ENCODE assay signal across 16 cellular contexts in genomic region chr10:125032474-125032873, GRCh38.
"Had no signal": no experiment of that assay in that cellular context is flagged by ENCODE, and none has a peak within 500 bp of the region (broad histone marks: within the 10 kb centered on the region; RNA-seq: fewer than 3 reads in every experiment).

No MANE protein-coding gene starts in this region.

- H3K4me1 Mint-ChIP-seq: activated CD8-positive, alpha-beta memory T cell treated with anti-CD3 and anti-CD28 coated beads, Interleukin-2, amount 10 ng/mL, durations not matched to agents 7 days and 5 days; activated naive CD4-positive, alpha-beta T cell treated with anti-CD3 and anti-CD28 coated beads, Interleukin-2, amount 10 ng/mL, durations not matched to agents 7 days and 5 days; stimulated activated effector memory CD8-positive, alpha-beta T cell treated with anti-CD3 and anti-CD28 coated beads, Interleukin-12 subunit alpha, Interleukin-12 subunit beta, amount 100 ng/mL, for 72 hours had no signal

- H3K9me3 Mint-ChIP-seq: activated naive CD4-positive, alpha-beta T cell treated with anti-CD3 and anti-CD28 coated beads, Interleukin-2, amount 10 ng/mL, durations not matched to agents 7 days and 5 days; stimulated activated effector memory CD8-positive, alpha-beta T cell treated with anti-CD3 and anti-CD28 coated beads, Interleukin-12 subunit alpha, Interleukin-12 subunit beta, amount 100 ng/mL, for 72 hours had no signal

- ATAC-seq: activated CD8-positive, alpha-beta memory T cell treated with anti-CD3 and anti-CD28 coated beads, Interleukin-2, amount 10 ng/mL, durations not matched to agents 7 days and 5 days; left lobe of liver; stimulated activated effector memory CD8-positive, alpha-beta T cell treated with anti-CD3 and anti-CD28 coated beads, Interleukin-12 subunit alpha, Interleukin-12 subunit beta, amount 100 ng/mL, for 72 hours had no signal

- H3K36me3 ChIP-seq: thoracic aorta, uterus had no signal

- H3K4me3 ChIP-seq: cardiac muscle cell, psoas muscle, thoracic aorta, uterus had no signal

- H3K4me1 ChIP-seq: uterus had no signal

- DNase-seq: activated CD4-positive, alpha-beta T cell treated with anti-CD3 and anti-CD28 coated beads, Interleukin-2, amount 50 U/mL, for 48 hours; activated CD8-positive, alpha-beta memory T cell treated with anti-CD3 and anti-CD28 coated beads, Interleukin-2, amount 10 ng/mL, durations not matched to agents 7 days and 5 days; activated naive CD4-positive, alpha-beta T cell treated with anti-CD3 and anti-CD28 coated beads, Interleukin-2, amount 10 ng/mL, durations not matched to agents 7 days and 5 days; activated T-cell treated with anti-CD3 and anti-CD28 coated beads, Interleukin-2, amount 50 U/mL, for 1 hour; erythroblast; islet precursor cell; naive B cell; occipital lobe; psoas muscle; T-helper 1 cell had no signal

- H3K4me3 Mint-ChIP-seq: activated CD8-positive, alpha-beta memory T cell treated with anti-CD3 and anti-CD28 coated beads, Interleukin-2, amount 10 ng/mL, durations not matched to agents 7 days and 5 days; activated naive CD4-positive, alpha-beta T cell treated with anti-CD3 and anti-CD28 coated beads, Interleukin-2, amount 10 ng/mL, durations not matched to agents 7 days and 5 days; naive B cell; stimulated activated effector memory CD8-positive, alpha-beta T cell treated with anti-CD3 and anti-CD28 coated beads, Interleukin-12 subunit alpha, Interleukin-12 subunit beta, amount 100 ng/mL, for 72 hours had no signal

- H3K27ac ChIP-seq: cardiac muscle cell, psoas muscle, thoracic aorta, uterus, VCaP had no signal

- H3K27ac Mint-ChIP-seq: activated CD8-positive, alpha-beta memory T cell treated with anti-CD3 and anti-CD28 coated beads, Interleukin-2, amount 10 ng/mL, durations not matched to agents 7 days and 5 days; activated naive CD4-positive, alpha-beta T cell treated with anti-CD3 and anti-CD28 coated beads, Interleukin-2, amount 10 ng/mL, durations not matched to agents 7 days and 5 days; naive B cell; stimulated activated effector memory CD8-positive, alpha-beta T cell treated with anti-CD3 and anti-CD28 coated beads, Interleukin-12 subunit alpha, Interleukin-12 subunit beta, amount 100 ng/mL, for 72 hours had no signal

- H3K9me3 ChIP-seq: psoas muscle, thoracic aorta, uterus had no signal

- H3K36me3 Mint-ChIP-seq: activated CD8-positive, alpha-beta memory T cell treated with anti-CD3 and anti-CD28 coated beads, Interleukin-2, amount 10 ng/mL, durations not matched to agents 7 days and 5 days; activated naive CD4-positive, alpha-beta T cell treated with anti-CD3 and anti-CD28 coated beads, Interleukin-2, amount 10 ng/mL, durations not matched to agents 7 days and 5 days; naive B cell; stimulated activated effector memory CD8-positive, alpha-beta T cell treated with anti-CD3 and anti-CD28 coated beads, Interleukin-12 subunit alpha, Interleukin-12 subunit beta, amount 100 ng/mL, for 72 hours had no signal

- H3K27me3 ChIP-seq: cardiac muscle cell, uterus had no signal
